Comparison of ENCODE assay signal across 26 cellular contexts in genomic region chr2:144078802-144079386, GRCh38.
DNase-seq lines count a peak whose midpoint lies in the region; ATAC-seq and TF ChIP-seq lines count a peak whose summit lies in the region.
"Had no signal": no experiment of that assay in that cellular context is flagged by ENCODE, and none has a peak within 500 bp of the region (broad histone marks: within the 10 kb centered on the region; RNA-seq: fewer than 3 reads in every experiment).

No MANE protein-coding gene starts in this region.

- H3K27ac Mint-ChIP-seq in HFFc6 (peak overlapping the region; percentile 73), chondrocyte (ENCODE audit: unreplicated experiment) (peak overlapping the region; percentile 12), CD14-positive monocyte (no peak overlapping the region)
- H3K27ac Mint-ChIP-seq: activated B cell treated with CpG ODN at 0.5 μM for 24 hours; naive thymus-derived CD8-positive, alpha-beta T cell had no signal

- DNase-seq in DMS153 treated with DMSO at 0.1 percent for 48 hours (lab: John Stamatoyannopoulos, UW; ENCODE audit: unreplicated experiment) (peak; percentile 24), HFFc6 (no peak), NCI-H69 (lab: John Stamatoyannopoulos, UW) (peak; percentile 65), chondrocyte (ENCODE audit: low spot score) (no peak), DMS53 (lab: John Stamatoyannopoulos, UW) (no peak), CD14-positive monocyte (ENCODE audit: low spot score) (no peak)
- no peak for DNase-seq in central memory CD4-positive, alpha-beta T cell
- DNase-seq: activated B cell treated with CpG ODN at 0.5 μM for 24 hours; activated CD4-positive, alpha-beta T cell treated with anti-CD3 and anti-CD28 coated beads, Interleukin-2, amount 50 U/mL, for 4 hours; activated naive CD4-positive, alpha-beta T cell; activated T-cell treated with anti-CD3 and anti-CD28 coated beads, Interleukin-2, amount 50 U/mL, for 72 hours; adrenal gland; glutamatergic neuron; H7; islet precursor cell; KBM-7; midbrain; naive thymus-derived CD8-positive, alpha-beta T cell; NCI-H2029; NCI-H510A; SIG-M5; stimulated activated naive CD8-positive, alpha-beta T cell treated with anti-CD3 and anti-CD28 coated beads, Interleukin-15, Interleukin-2, amounts not matched to agents 100 U/mL and 50 U/mL, for 24 hours; T-helper 1 cell; testis had no signal

- no peaks in the 10 kb centered on the region; the same call in 1 of the 2 replicates for H3K27me3 Mint-ChIP-seq in HFFc6 (ENCODE audit: insufficient read depth)
- H3K27me3 Mint-ChIP-seq in chondrocyte (ENCODE audit: low read depth), result no peaks in the 10 kb centered on the region
- peaks cover 0 to 2% (median 2%) of the 10 kb centered on the region in 3 donors for H3K27me3 Mint-ChIP-seq in CD14-positive monocyte (ENCODE audit: low read depth in 3 of 3)
- H3K27me3 Mint-ChIP-seq: activated B cell treated with CpG ODN at 0.5 μM for 24 hours; naive thymus-derived CD8-positive, alpha-beta T cell had no signal

- H3K36me3 Mint-ChIP-seq in HFFc6 (ENCODE audit: low read depth) (no peaks in the 10 kb centered on the region), chondrocyte (ENCODE audit: low read depth) (no peaks in the 10 kb centered on the region), CD14-positive monocyte (no peaks in the 10 kb centered on the region)

- TF ChIP-seq CTCF in HFFc6 (IDR thresholded peaks at IDR 0.05) (no peak), chondrocyte (IDR thresholded peaks at IDR 0.05) (no peak), CD14-positive monocyte (IDR thresholded peaks at IDR 0.05) (no peak)

- no peak overlapping the region for H3K4me3 Mint-ChIP-seq in HFFc6
- H3K4me3 Mint-ChIP-seq in chondrocyte (ENCODE audit: unreplicated experiment), result no peak overlapping the region
- no peak overlapping the region for H3K4me3 Mint-ChIP-seq in CD14-positive monocyte
- H3K4me3 Mint-ChIP-seq: activated B cell treated with CpG ODN at 0.5 μM for 24 hours; activated T-cell treated with anti-CD3 and anti-CD28 coated beads, Interleukin-2, amount 50 U/mL, for 72 hours; naive thymus-derived CD8-positive, alpha-beta T cell had no signal

- H3K9me3 Mint-ChIP-seq in HFFc6 (no peaks in the 10 kb centered on the region), chondrocyte (ENCODE audit: low read depth) (peaks cover 3% of the 10 kb centered on the region), CD14-positive monocyte (peaks cover 0 to 1% (median 0%) of the 10 kb centered on the region in 7 donors)
- H3K9me3 Mint-ChIP-seq: activated B cell treated with CpG ODN at 0.5 μM for 24 hours; activated T-cell treated with anti-CD3 and anti-CD28 coated beads, Interleukin-2, amount 50 U/mL, for 72 hours; naive thymus-derived CD8-positive, alpha-beta T cell had no signal

- peaks cover 69% of the 10 kb centered on the region for H3K4me1 Mint-ChIP-seq in HFFc6 (ENCODE audit: low read depth)
- H3K4me1 Mint-ChIP-seq in chondrocyte (ENCODE audit: low read depth), result peaks cover 59% of the 10 kb centered on the region
- H3K4me1 Mint-ChIP-seq in CD14-positive monocyte, result no peaks in the 10 kb centered on the region
- H3K4me1 Mint-ChIP-seq: activated B cell treated with CpG ODN at 0.5 μM for 24 hours; naive thymus-derived CD8-positive, alpha-beta T cell had no signal

- ATAC-seq in HG03565 (IDR thresholded peaks at IDR 0.05; ENCODE audit: unreplicated experiment), result no peak
- ATAC-seq: activated T-cell treated with anti-CD3 and anti-CD28 coated beads, Interleukin-2, amount 50 U/mL, for 72 hours; body of pancreas; naive thymus-derived CD8-positive, alpha-beta T cell; stimulated activated naive CD8-positive, alpha-beta T cell treated with anti-CD3 and anti-CD28 coated beads, Interleukin-15, Interleukin-2, amounts not matched to agents 100 U/mL and 50 U/mL, for 24 hours had no signal

- intact Hi-C loops in CD14-positive monocyte (cut with micrococcal nuclease), result no loop called here

Comparison
In these comparisons a context has a peak if more than half of its experiments do, and no peak if none do; other contexts are left out.
1. DNase-seq: peak in DMS153 treated with DMSO at 0.1 percent for 48 hours (single experiment) and NCI-H69 (single experiment); none in HFFc6 (single experiment), chondrocyte (single experiment), central memory CD4-positive, alpha-beta T cell (single experiment), DMS53 (single experiment) and CD14-positive monocyte (single experiment).
2. H3K27ac Mint-ChIP-seq: peak in HFFc6 (single experiment) and chondrocyte (single experiment); none in CD14-positive monocyte (0 of 7).